Comparison of ENCODE assay signal across 15 cellular contexts in the genomic region with DNA sequence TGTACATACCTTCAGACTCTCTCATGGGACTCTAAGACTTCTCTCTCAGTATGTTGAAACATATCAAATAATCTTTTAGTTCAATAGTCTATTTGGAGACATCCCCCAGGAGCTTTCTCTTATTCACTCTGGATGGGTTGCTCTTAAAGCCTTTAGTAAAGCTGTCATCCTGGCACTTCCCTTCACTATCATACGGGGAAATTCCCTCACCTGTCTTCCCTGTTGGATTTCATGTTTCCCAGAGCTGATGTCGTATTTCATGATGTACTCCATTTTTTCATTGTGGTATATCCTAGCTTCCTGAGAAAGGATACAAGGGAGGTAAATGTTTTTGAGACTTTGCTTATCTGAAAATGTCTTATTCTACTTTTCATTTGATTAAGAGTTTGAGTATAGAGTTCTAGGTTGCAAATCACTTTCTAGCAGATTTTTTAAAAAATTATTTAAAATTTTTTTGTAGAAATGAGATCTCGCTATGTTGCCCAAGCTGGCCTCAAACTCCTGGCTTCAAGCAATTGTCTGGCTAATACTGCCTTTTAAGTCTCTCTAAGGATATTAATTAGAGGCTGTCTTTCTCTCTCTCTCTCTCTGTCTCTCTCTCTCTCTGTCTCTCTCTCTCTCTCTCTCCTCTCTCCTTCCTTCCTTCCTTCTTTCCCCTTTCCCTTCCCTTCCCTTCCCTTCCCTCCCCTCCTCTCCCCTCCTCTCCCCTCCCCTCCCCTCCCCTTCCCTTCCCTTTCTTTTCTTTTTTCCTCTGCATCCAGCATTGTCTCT. TPM values are rescaled to one million over a fixed set of nuclear protein-coding genes. Genes with fewer than 3 reads are reported as not detected.
DNase-seq lines count a peak whose midpoint lies in the region; ATAC-seq, FAIRE-seq and TF ChIP-seq lines count a peak whose summit lies in the region.
"Had no signal": no experiment of that assay in that cellular context is flagged by ENCODE, and none has a peak within 500 bp of the region (broad histone marks: within the 10 kb centered on the region; RNA-seq: fewer than 3 reads in every experiment).

No MANE protein-coding gene starts in this region.

- no peak overlapping the region for H3K4me3 ChIP-seq in bronchial epithelial cell (ENCODE audit: low read depth, low read length)
- H3K4me3 ChIP-seq: lower lobe of right lung, thyroid gland had no signal

- TF ChIP-seq CTCF in activated CD8-positive, alpha-beta T cell treated with anti-CD3 and anti-CD28 coated beads for 36 hours (IDR thresholded peaks at IDR 0.05), result no peak
- TF ChIP-seq CTCF in bronchial epithelial cell (IDR thresholded peaks at IDR 0.05; ENCODE audit: insufficient read depth, low read length, severe bottlenecking) (no peak), progenitor cell of endocrine pancreas (IDR thresholded peaks at IDR 0.05; ENCODE audit: unreplicated experiment) (no peak)

- CTCF ChIA-PET in activated CD8-positive, alpha-beta T cell treated with anti-CD3 and anti-CD28 coated beads for 36 hours (lab: Charles Lee), result interaction anchor here (0.9 to 13.3 kb wide), 4 partner anchors 20 to 88 kb away, joined by 3 to 371 read pairs (median 80); no protein-coding TSS in a partner anchor
- CTCF ChIA-PET in activated CD8-positive, alpha-beta T cell treated with anti-CD3 and anti-CD28 coated beads, Interleukin-2, amount 10 ng/mL, durations not matched to agents 7 days and 5 days (lab: Charles Lee), result interaction anchor here (1.1 to 12.0 kb wide), 8 partner anchors 12 to 389 kb away, joined by 3 to 540 read pairs (median 6); partner anchors contain the start of genes MACF1 and PABPC4

- no peak for FAIRE-seq in RCC 7860 (lab: Jason Lieb, UNC)
- no peak for FAIRE-seq in bronchial epithelial cell (lab: Jason Lieb, UNC)

- no peak for ATAC-seq in activated CD8-positive, alpha-beta T cell treated with anti-CD3 and anti-CD28 coated beads for 36 hours
- ATAC-seq in activated CD8-positive, alpha-beta T cell treated with anti-CD3 and anti-CD28 coated beads, Interleukin-2, amount 10 ng/mL, durations not matched to agents 7 days and 5 days, result no peak
- ATAC-seq in HG02759 (IDR thresholded peaks at IDR 0.05; ENCODE audit: unreplicated experiment), result no peak
- ATAC-seq: lower lobe of right lung, SK-N-SH treated with all-trans-retinoic acid at 6 μM for 48 hours had no signal

- H3K9me3 Mint-ChIP-seq in activated CD8-positive, alpha-beta T cell treated with anti-CD3 and anti-CD28 coated beads for 36 hours, result no peaks in the 10 kb centered on the region
- H3K9me3 Mint-ChIP-seq in activated CD8-positive, alpha-beta T cell treated with anti-CD3 and anti-CD28 coated beads, Interleukin-2, amount 10 ng/mL, durations not matched to agents 7 days and 5 days (ENCODE audit: insufficient read depth), result no peaks in the 10 kb centered on the region
- H3K9me3 Mint-ChIP-seq in progenitor cell of endocrine pancreas (ENCODE audit: low read depth), result no peaks in the 10 kb centered on the region
- H3K9me3 Mint-ChIP-seq: neural crest cell had no signal

- H3K36me3 ChIP-seq in bronchial epithelial cell (ENCODE audit: control insufficient read depth, insufficient read depth, low read length), result no peaks in the 10 kb centered on the region
- H3K36me3 ChIP-seq: lower lobe of right lung, thyroid gland had no signal

- H3K27me3 Mint-ChIP-seq in activated CD8-positive, alpha-beta T cell treated with anti-CD3 and anti-CD28 coated beads for 36 hours, result no peaks in the 10 kb centered on the region
- no peaks in the 10 kb centered on the region for H3K27me3 Mint-ChIP-seq in activated CD8-positive, alpha-beta T cell treated with anti-CD3 and anti-CD28 coated beads, Interleukin-2, amount 10 ng/mL, durations not matched to agents 7 days and 5 days (ENCODE audit: low read depth)
- no peaks in the 10 kb centered on the region for H3K27me3 Mint-ChIP-seq in progenitor cell of endocrine pancreas

- H3K4me1 Mint-ChIP-seq in activated CD8-positive, alpha-beta T cell treated with anti-CD3 and anti-CD28 coated beads for 36 hours (ENCODE audit: low read depth), result peaks cover 80% of the 10 kb centered on the region
- H3K4me1 Mint-ChIP-seq in activated CD8-positive, alpha-beta T cell treated with anti-CD3 and anti-CD28 coated beads, Interleukin-2, amount 10 ng/mL, durations not matched to agents 7 days and 5 days (ENCODE audit: low read depth), result peaks cover 80% of the 10 kb centered on the region
- peaks cover 42% of the 10 kb centered on the region for H3K4me1 Mint-ChIP-seq in progenitor cell of endocrine pancreas (ENCODE audit: low read depth)

- intact Hi-C loops in activated CD8-positive, alpha-beta T cell treated with anti-CD3 and anti-CD28 coated beads for 36 hours (cut with micrococcal nuclease), result no loop called here

- no peaks in the 10 kb centered on the region for H3K27me3 ChIP-seq in bronchial epithelial cell (ENCODE audit: control insufficient read depth, insufficient read depth, low read length)
- H3K27me3 ChIP-seq: thyroid gland had no signal

- no peak overlapping the region for H3K4me3 Mint-ChIP-seq in activated CD8-positive, alpha-beta T cell treated with anti-CD3 and anti-CD28 coated beads for 36 hours
- H3K4me3 Mint-ChIP-seq in activated CD8-positive, alpha-beta T cell treated with anti-CD3 and anti-CD28 coated beads, Interleukin-2, amount 10 ng/mL, durations not matched to agents 7 days and 5 days, result no peak overlapping the region
- H3K4me3 Mint-ChIP-seq in progenitor cell of endocrine pancreas (ENCODE audit: low read depth), result no peak overlapping the region
- H3K4me3 Mint-ChIP-seq: neural crest cell had no signal

- peak overlapping the region; percentile 94 for H3K27ac Mint-ChIP-seq in activated CD8-positive, alpha-beta T cell treated with anti-CD3 and anti-CD28 coated beads for 36 hours
- H3K27ac Mint-ChIP-seq in activated CD8-positive, alpha-beta T cell treated with anti-CD3 and anti-CD28 coated beads, Interleukin-2, amount 10 ng/mL, durations not matched to agents 7 days and 5 days, result no peak overlapping the region
- peak overlapping the region; percentile 67 for H3K27ac Mint-ChIP-seq in progenitor cell of endocrine pancreas

- H3K36me3 Mint-ChIP-seq in activated CD8-positive, alpha-beta T cell treated with anti-CD3 and anti-CD28 coated beads for 36 hours (ENCODE audit: low read depth), result peaks cover 2% of the 10 kb centered on the region
- H3K36me3 Mint-ChIP-seq in activated CD8-positive, alpha-beta T cell treated with anti-CD3 and anti-CD28 coated beads, Interleukin-2, amount 10 ng/mL, durations not matched to agents 7 days and 5 days (ENCODE audit: low read depth), result no peaks in the 10 kb centered on the region
- H3K36me3 Mint-ChIP-seq in progenitor cell of endocrine pancreas (ENCODE audit: insufficient read depth), result no peaks in the 10 kb centered on the region

- POLR2A ChIA-PET in activated CD8-positive, alpha-beta T cell treated with anti-CD3 and anti-CD28 coated beads for 36 hours (lab: Charles Lee), result interaction anchor here (1.0 to 1.4 kb wide), 2 partner anchors 75 to 220 kb away, joined by 4 to 5 read pairs; no protein-coding TSS in a partner anchor
- POLR2A ChIA-PET in activated CD8-positive, alpha-beta T cell treated with anti-CD3 and anti-CD28 coated beads, Interleukin-2, amount 10 ng/mL, durations not matched to agents 7 days and 5 days (lab: Charles Lee), result interaction anchor here (2.6 kb wide), 1 partner anchor 17 kb away, joined by 9 read pairs; the partner anchor contains the start of gene MACF1

- DNase-seq in activated CD8-positive, alpha-beta T cell treated with anti-CD3 and anti-CD28 coated beads for 36 hours, result no peak
- no peak for DNase-seq in activated CD8-positive, alpha-beta T cell treated with anti-CD3 and anti-CD28 coated beads, Interleukin-2, amount 10 ng/mL, durations not matched to agents 7 days and 5 days
- DNase-seq in RCC 7860 (ENCODE audit: low spot score), result peak; percentile 33
- DNase-seq in bronchial epithelial cell (ENCODE audit: low read depth), result peak; percentile 56
- no peak for DNase-seq in progenitor cell of endocrine pancreas (ENCODE audit: low spot score, unreplicated experiment)
- no peak for DNase-seq in NCI-H1417 (lab: John Stamatoyannopoulos, UW)
- DNase-seq in SHP77 (lab: John Stamatoyannopoulos, UW), result no peak
- DNase-seq: Caco-2; effector CD8-positive, alpha-beta T cell; lower lobe of right lung; NCI-H1092 treated with DMSO at 0.1 percent for 48 hours; thyroid gland had no signal

RNA-seq across cellular contexts. Expression of gene MACF1, which starts 17.0 kb away (rescaled TPM):
- total RNA-seq in activated CD8-positive, alpha-beta T cell treated with anti-CD3 and anti-CD28 coated beads for 36 hours, result 100 to 1,000 TPM; 201 to 215 TPM
- total RNA-seq in activated CD8-positive, alpha-beta T cell treated with anti-CD3 and anti-CD28 coated beads, Interleukin-2, amount 10 ng/mL, durations not matched to agents 7 days and 5 days, result 100 to 1,000 TPM; 353 to 366 TPM
- 163 and 228 TPM in 2 replicates for total RNA-seq in bronchial epithelial cell
- total RNA-seq in progenitor cell of endocrine pancreas, result 241 and 285 TPM in 2 replicates

Comparison
In these comparisons a context has a peak if more than half of its experiments do, and no peak if none do; other contexts are left out.
1. DNase-seq: peak in RCC 7860 (single experiment) and bronchial epithelial cell (single experiment); none in activated CD8-positive, alpha-beta T cell treated with anti-CD3 and anti-CD28 coated beads for 36 hours (single experiment), activated CD8-positive, alpha-beta T cell treated with anti-CD3 and anti-CD28 coated beads, Interleukin-2, amount 10 ng/mL, durations not matched to agents 7 days and 5 days (single experiment), progenitor cell of endocrine pancreas (single experiment), NCI-H1417 (0 of 3) and SHP77 (0 of 2).